In genomic region chr2:108993095-108993937, GRCh38 we compare ENCODE assay signal across 2 cellular contexts.
TF ChIP-seq lines count a peak whose summit lies in the region.

No MANE protein-coding gene starts in this region.

TF ChIP-seq in K562, 482 proteins besides CTCF, POLR2A, EP300 and RAD21:
- TF ChIP-seq MAFF (IDR thresholded peaks at IDR 0.05; ENCODE audit: low read length): no peak
- TF ChIP-seq, protein P1, sequence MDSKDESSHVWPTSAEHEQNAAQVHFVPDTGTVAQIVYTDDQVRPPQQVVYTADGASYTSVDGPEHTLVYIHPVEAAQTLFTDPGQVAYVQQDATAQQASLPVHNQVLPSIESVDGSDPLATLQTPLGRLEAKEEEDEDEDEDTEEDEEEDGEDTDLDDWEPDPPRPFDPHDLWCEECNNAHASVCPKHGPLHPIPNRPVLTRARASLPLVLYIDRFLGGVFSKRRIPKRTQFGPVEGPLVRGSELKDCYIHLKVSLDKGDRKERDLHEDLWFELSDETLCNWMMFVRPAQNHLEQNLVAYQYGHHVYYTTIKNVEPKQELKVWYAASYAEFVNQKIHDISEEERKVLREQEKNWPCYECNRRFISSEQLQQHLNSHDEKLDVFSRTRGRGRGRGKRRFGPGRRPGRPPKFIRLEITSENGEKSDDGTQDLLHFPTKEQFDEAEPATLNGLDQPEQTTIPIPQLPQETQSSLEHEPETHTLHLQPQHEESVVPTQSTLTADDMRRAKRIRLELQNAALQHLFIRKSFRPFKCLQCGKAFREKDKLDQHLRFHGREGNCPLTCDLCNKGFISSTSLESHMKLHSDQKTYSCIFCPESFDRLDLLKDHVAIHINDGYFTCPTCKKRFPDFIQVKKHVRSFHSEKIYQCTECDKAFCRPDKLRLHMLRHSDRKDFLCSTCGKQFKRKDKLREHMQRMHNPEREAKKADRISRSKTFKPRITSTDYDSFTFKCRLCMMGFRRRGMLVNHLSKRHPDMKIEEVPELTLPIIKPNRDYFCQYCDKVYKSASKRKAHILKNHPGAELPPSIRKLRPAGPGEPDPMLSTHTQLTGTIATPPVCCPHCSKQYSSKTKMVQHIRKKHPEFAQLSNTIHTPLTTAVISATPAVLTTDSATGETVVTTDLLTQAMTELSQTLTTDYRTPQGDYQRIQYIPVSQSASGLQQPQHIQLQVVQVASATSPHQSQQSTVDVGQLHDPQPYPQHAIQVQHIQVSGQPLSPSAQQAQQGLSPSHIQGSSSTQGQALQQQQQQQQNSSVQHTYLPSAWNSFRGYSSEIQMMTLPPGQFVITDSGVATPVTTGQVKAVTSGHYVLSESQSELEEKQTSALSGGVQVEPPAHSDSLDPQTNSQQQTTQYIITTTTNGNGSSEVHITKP (IDR thresholded peaks at IDR 0.05; ENCODE audit: partially characterized antibody): peak; percentile 55
TF ChIP-seq in K562: peak in this region for 1.

TF ChIP-seq in HepG2, 621 proteins besides CTCF, POLR2A, EP300 and RAD21:
- TF ChIP-seq TARDBP (CRISPR knock-in tag; IDR thresholded peaks at IDR 0.05): 0 out of 2 replicates have a peak, but pooled peaks have one; percentile 25
- TF ChIP-seq ZFYVE20 (CRISPR knock-in tag; IDR thresholded peaks at IDR 0.05; ENCODE audit: borderline replicate concordance, low read depth): no peak
- peak; percentile 99 for TF ChIP-seq ZNF564 (CRISPR knock-in tag; IDR thresholded peaks at IDR 0.05)
- peak; percentile 47; the same call in 1 of the 2 replicates for TF ChIP-seq HNF4G (IDR thresholded peaks at IDR 0.05; ENCODE audit: borderline replicate concordance, low read depth, low read length)
- no peak for TF ChIP-seq HNF4G (CRISPR knock-in tag; IDR thresholded peaks at IDR 0.05; ENCODE audit: borderline replicate concordance, low read depth)
- TF ChIP-seq POGZ (CRISPR knock-in tag; IDR thresholded peaks at IDR 0.05): 0 out of 2 replicates have a peak, but pooled peaks have one; percentile 15
- no peak for TF ChIP-seq FOXC1 (CRISPR knock-in tag; IDR thresholded peaks at IDR 0.05; ENCODE audit: borderline replicate concordance)
- TF ChIP-seq, protein P1 (CRISPR knock-in tag; IDR thresholded peaks at IDR 0.05; ENCODE audit: low read depth): peak; percentile 90
- 0 out of 2 replicates have a peak, but pooled peaks have one; percentile 26 for TF ChIP-seq ZBTB7B (CRISPR knock-in tag; IDR thresholded peaks at IDR 0.05)
- TF ChIP-seq, protein P2, sequence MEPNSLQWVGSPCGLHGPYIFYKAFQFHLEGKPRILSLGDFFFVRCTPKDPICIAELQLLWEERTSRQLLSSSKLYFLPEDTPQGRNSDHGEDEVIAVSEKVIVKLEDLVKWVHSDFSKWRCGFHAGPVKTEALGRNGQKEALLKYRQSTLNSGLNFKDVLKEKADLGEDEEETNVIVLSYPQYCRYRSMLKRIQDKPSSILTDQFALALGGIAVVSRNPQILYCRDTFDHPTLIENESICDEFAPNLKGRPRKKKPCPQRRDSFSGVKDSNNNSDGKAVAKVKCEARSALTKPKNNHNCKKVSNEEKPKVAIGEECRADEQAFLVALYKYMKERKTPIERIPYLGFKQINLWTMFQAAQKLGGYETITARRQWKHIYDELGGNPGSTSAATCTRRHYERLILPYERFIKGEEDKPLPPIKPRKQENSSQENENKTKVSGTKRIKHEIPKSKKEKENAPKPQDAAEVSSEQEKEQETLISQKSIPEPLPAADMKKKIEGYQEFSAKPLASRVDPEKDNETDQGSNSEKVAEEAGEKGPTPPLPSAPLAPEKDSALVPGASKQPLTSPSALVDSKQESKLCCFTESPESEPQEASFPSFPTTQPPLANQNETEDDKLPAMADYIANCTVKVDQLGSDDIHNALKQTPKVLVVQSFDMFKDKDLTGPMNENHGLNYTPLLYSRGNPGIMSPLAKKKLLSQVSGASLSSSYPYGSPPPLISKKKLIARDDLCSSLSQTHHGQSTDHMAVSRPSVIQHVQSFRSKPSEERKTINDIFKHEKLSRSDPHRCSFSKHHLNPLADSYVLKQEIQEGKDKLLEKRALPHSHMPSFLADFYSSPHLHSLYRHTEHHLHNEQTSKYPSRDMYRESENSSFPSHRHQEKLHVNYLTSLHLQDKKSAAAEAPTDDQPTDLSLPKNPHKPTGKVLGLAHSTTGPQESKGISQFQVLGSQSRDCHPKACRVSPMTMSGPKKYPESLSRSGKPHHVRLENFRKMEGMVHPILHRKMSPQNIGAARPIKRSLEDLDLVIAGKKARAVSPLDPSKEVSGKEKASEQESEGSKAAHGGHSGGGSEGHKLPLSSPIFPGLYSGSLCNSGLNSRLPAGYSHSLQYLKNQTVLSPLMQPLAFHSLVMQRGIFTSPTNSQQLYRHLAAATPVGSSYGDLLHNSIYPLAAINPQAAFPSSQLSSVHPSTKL (CRISPR knock-in tag; IDR thresholded peaks at IDR 0.05): 0 out of 2 replicates have a peak, but pooled peaks have one; percentile 9
- TF ChIP-seq AHDC1 (CRISPR knock-in tag; IDR thresholded peaks at IDR 0.05; ENCODE audit: borderline replicate concordance): no peak
- TF ChIP-seq PHF21A (CRISPR knock-in tag; IDR thresholded peaks at IDR 0.05): 0 out of 2 replicates have a peak, but pooled peaks have one; percentile 46
- TF ChIP-seq ZMYM4 (CRISPR knock-in tag; IDR thresholded peaks at IDR 0.05): 0 out of 2 replicates have a peak, but pooled peaks have one; percentile 30
- TF ChIP-seq RBFOX2 (IDR thresholded peaks at IDR 0.05; ENCODE audit: low read depth, low read length): no peak
- no peak for TF ChIP-seq RORA (CRISPR knock-in tag; IDR thresholded peaks at IDR 0.05)
- TF ChIP-seq ZNF12 (CRISPR knock-in tag; IDR thresholded peaks at IDR 0.05): peak; percentile 97
- peak; percentile 25; the same call in 1 of the 2 replicates for TF ChIP-seq PITX1 (CRISPR knock-in tag; IDR thresholded peaks at IDR 0.05)
- peak; percentile 44 for TF ChIP-seq PAXIP1 (CRISPR knock-in tag; conservative IDR thresholded peaks at IDR 0.05)
- no peak for TF ChIP-seq ZNF382 (CRISPR knock-in tag; IDR thresholded peaks at IDR 0.05; ENCODE audit: borderline replicate concordance)
- TF ChIP-seq ZNF772 (CRISPR knock-in tag; IDR thresholded peaks at IDR 0.05): 0 out of 2 replicates have a peak, but pooled peaks have one; percentile 31
- peak; percentile 63 for TF ChIP-seq HNF4A (CRISPR knock-in tag; IDR thresholded peaks at IDR 0.05)
- TF ChIP-seq NR2F6 (IDR thresholded peaks at IDR 0.05): peak; percentile 23; the same call in 1 of the 2 replicates
- no peak for TF ChIP-seq NR2F6 (CRISPR knock-in tag; IDR thresholded peaks at IDR 0.05)
- TF ChIP-seq, protein P3, sequence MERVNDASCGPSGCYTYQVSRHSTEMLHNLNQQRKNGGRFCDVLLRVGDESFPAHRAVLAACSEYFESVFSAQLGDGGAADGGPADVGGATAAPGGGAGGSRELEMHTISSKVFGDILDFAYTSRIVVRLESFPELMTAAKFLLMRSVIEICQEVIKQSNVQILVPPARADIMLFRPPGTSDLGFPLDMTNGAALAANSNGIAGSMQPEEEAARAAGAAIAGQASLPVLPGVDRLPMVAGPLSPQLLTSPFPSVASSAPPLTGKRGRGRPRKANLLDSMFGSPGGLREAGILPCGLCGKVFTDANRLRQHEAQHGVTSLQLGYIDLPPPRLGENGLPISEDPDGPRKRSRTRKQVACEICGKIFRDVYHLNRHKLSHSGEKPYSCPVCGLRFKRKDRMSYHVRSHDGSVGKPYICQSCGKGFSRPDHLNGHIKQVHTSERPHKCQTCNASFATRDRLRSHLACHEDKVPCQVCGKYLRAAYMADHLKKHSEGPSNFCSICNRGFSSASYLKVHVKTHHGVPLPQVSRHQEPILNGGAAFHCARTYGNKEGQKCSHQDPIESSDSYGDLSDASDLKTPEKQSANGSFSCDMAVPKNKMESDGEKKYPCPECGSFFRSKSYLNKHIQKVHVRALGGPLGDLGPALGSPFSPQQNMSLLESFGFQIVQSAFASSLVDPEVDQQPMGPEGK (CRISPR knock-in tag; IDR thresholded peaks at IDR 0.05): peak; percentile 95
- no peak for TF ChIP-seq SOX6 (IDR thresholded peaks at IDR 0.05)
- peak; percentile 42 for TF ChIP-seq SOX6 (CRISPR knock-in tag; IDR thresholded peaks at IDR 0.05)
- TF ChIP-seq ASH2L (IDR thresholded peaks at IDR 0.05; ENCODE audit: insufficient read length, low read depth, low read length): no peak
- TF ChIP-seq SOX13 (IDR thresholded peaks at IDR 0.05): no peak
- TF ChIP-seq SOX13 (CRISPR knock-in tag; conservative IDR thresholded peaks at IDR 0.05 in 1 of 2, IDR thresholded peaks at IDR 0.05 in 1 of 2): 0 out of 4 replicates have a peak, but pooled peaks of 1 of the 2 experiments have one; percentile 20
TF ChIP-seq in HepG2: peak in this region for 18.
